ENCODE assay signal across 1 cellular context in genomic region chr7:106565428-106565827, GRCh38.
TF ChIP-seq lines count a peak whose summit lies in the region.

No MANE protein-coding gene starts in this region.

TF ChIP-seq in K562, 482 proteins besides CTCF, POLR2A, EP300 and RAD21 (continued from another document and continues in another):
- no peak for TF ChIP-seq ZNF407 (IDR thresholded peaks at IDR 0.05; ENCODE audit: low read depth)
- peak; percentile 48 for TF ChIP-seq ZNF592 (IDR thresholded peaks at IDR 0.05)
- peak; percentile 96 for TF ChIP-seq PKNOX1 (IDR thresholded peaks at IDR 0.05)
- no peak for TF ChIP-seq ZNF197 (CRISPR knock-in tag; IDR thresholded peaks at IDR 0.05; ENCODE audit: low read depth)
- TF ChIP-seq PRMT5 (CRISPR knock-in tag; IDR thresholded peaks at IDR 0.05) = no peak
- TF ChIP-seq MGA (IDR thresholded peaks at IDR 0.05) = no peak
- TF ChIP-seq NFIX (CRISPR knock-in tag; IDR thresholded peaks at IDR 0.05; ENCODE audit: low read depth) = no peak
- no peak for TF ChIP-seq GTF2B (IDR thresholded peaks at IDR 0.05; ENCODE audit: extremely low read depth, insufficient read length)
- peak; percentile 67 for TF ChIP-seq GABPA (tag; conservative IDR thresholded peaks at IDR 0.05; ENCODE audit: low read depth)
- TF ChIP-seq ARID2 (IDR thresholded peaks at IDR 0.05) = no peak
- TF ChIP-seq GABPB1 (CRISPR knock-in tag; IDR thresholded peaks at IDR 0.05) = peak; percentile 56; the same call in 1 of the 2 replicates
- no peak for TF ChIP-seq ZC3H8 (IDR thresholded peaks at IDR 0.05)
- TF ChIP-seq DPF2 (IDR thresholded peaks at IDR 0.05) = 0 out of 2 replicates have a peak, but pooled peaks have one; percentile 16
- no peak for TF ChIP-seq ZNF512 (tag; IDR thresholded peaks at IDR 0.05)
- no peak for TF ChIP-seq HMGN3 (IDR thresholded peaks at IDR 0.05; ENCODE audit: borderline replicate concordance, extremely low read depth, insufficient read length, low read depth, low read length)
- no peak for TF ChIP-seq JUN (IDR thresholded peaks at IDR 0.05; ENCODE audit: borderline replicate concordance, low read depth, low read length)
- TF ChIP-seq JUN (CRISPR knock-in tag; IDR thresholded peaks at IDR 0.05; ENCODE audit: borderline replicate concordance) = no peak
- no peak for TF ChIP-seq E2F6 (IDR thresholded peaks at IDR 0.05; ENCODE audit: borderline replicate concordance in 1 of 2, extremely low read depth in 1 of 2, insufficient read depth in 1 of 2, insufficient read length in 1 of 2, low read depth in 1 of 2, low read length in 1 of 2, poor library complexity in 1 of 2, severe bottlenecking in 1 of 2)
